ENCODE assay signal across 30 cellular contexts in the genomic region with DNA sequence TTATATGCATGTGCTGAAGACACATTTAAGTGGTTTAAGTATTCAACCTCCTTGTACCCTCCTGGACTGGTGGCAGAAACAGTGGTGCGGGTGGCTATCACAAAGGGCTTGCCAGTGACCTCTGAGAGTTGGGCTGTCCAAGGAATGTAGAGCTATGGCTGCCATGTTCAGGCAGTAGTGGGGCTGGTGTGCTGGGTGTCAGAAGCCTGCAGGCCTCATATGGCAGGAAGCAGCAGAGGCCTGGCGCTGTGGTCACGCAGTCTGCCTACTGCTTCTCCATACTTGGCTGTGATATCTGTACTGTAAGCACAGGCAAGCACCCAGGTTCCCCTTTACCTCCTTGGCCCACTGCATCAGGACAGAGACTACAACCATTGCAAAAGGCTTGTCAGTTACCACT.
"Had no signal": no experiment of that assay in that cellular context is flagged by ENCODE, and none has a peak within 500 bp of the region (broad histone marks: within the 10 kb centered on the region; RNA-seq: fewer than 3 reads in every experiment).

No MANE protein-coding gene starts in this region.

- FAIRE-seq: astrocyte, bronchial epithelial cell, colon had no signal

- H3K36me3 ChIP-seq: brain microvascular endothelial cell, esophagus muscularis mucosa, gastrocnemius medialis, heart left ventricle had no signal

- ATAC-seq: activated CD4-positive, alpha-beta T cell treated with anti-CD3 and anti-CD28 coated beads for 36 hours; activated naive CD4-positive, alpha-beta T cell treated with anti-CD3 and anti-CD28 coated beads, Interleukin-2, amount 50 U/mL, for 72 hours; activated T-cell treated with anti-CD3 and anti-CD28 coated beads, Interleukin-2, amount 50 U/mL, for 72 hours; effector memory CD8-positive, alpha-beta T cell; foreskin keratinocyte; gastrocnemius medialis; heart left ventricle had no signal

- DNase-seq: activated CD4-positive, alpha-beta memory T cell treated with anti-CD3 and anti-CD28 coated beads, Interleukin-2, amount 10 ng/mL, durations not matched to agents 7 days and 5 days; activated CD4-positive, alpha-beta T cell treated with anti-CD3 and anti-CD28 coated beads for 36 hours; activated CD4-positive, alpha-beta T cell treated with anti-CD3 and anti-CD28 coated beads, Interleukin-2, amount 10 ng/mL, durations not matched to agents 7 days and 5 days; activated CD4-positive, alpha-beta T cell treated with anti-CD3 and anti-CD28 coated beads, Interleukin-2, amount 50 U/mL, for 4 hours; activated CD4-positive, CD25-positive, alpha-beta regulatory T cell; activated CD4-positive, CD25-positive, alpha-beta regulatory T cell treated with anti-CD3 and anti-CD28 coated beads, Interleukin-2, amount 50 U/mL, for 72 hours; activated CD8-positive, alpha-beta memory T cell treated with anti-CD3 and anti-CD28 coated beads, Interleukin-2, amount 50 U/mL, for 48 hours; activated gamma-delta T cell; activated naive CD4-positive, alpha-beta T cell; activated naive CD4-positive, alpha-beta T cell treated with anti-CD3 and anti-CD28 coated beads, Interleukin-2, amount 10 ng/mL, durations not matched to agents 7 days and 5 days; activated naive CD8-positive, alpha-beta T cell treated with anti-CD3 and anti-CD28 coated beads, Interleukin-2, amount 10 ng/mL, durations not matched to agents 7 days and 5 days; activated T-cell treated with anti-CD3 and anti-CD28 coated beads for 4 hours; activated T-cell treated with anti-CD3 and anti-CD28 coated beads, Interleukin-2, amount 50 U/mL, for 24 hours; activated T-cell treated with anti-CD3 and anti-CD28 coated beads, Interleukin-2, amount 50 U/mL, for 72 hours; brain microvascular endothelial cell; cortex of kidney; dermis blood vessel endothelial cell; effector CD4-positive, alpha-beta T cell; effector memory CD8-positive, alpha-beta T cell; erythroblast; foreskin keratinocyte; gastrocnemius medialis; glutamatergic neuron; T-helper 2 cell had no signal

- H3K27ac ChIP-seq: brain microvascular endothelial cell, esophagus muscularis mucosa, foreskin keratinocyte, gastrocnemius medialis, heart left ventricle had no signal

- H3K4me1 ChIP-seq: esophagus muscularis mucosa, foreskin keratinocyte, gastrocnemius medialis, heart left ventricle had no signal

- H3K4me3 ChIP-seq: esophagus muscularis mucosa, gastrocnemius medialis, heart left ventricle had no signal

- H3K27me3 ChIP-seq: brain microvascular endothelial cell, esophagus muscularis mucosa, foreskin keratinocyte, gastrocnemius medialis, heart left ventricle had no signal
